Comparison of ENCODE assay signal across 17 cellular contexts in the genomic region with DNA sequence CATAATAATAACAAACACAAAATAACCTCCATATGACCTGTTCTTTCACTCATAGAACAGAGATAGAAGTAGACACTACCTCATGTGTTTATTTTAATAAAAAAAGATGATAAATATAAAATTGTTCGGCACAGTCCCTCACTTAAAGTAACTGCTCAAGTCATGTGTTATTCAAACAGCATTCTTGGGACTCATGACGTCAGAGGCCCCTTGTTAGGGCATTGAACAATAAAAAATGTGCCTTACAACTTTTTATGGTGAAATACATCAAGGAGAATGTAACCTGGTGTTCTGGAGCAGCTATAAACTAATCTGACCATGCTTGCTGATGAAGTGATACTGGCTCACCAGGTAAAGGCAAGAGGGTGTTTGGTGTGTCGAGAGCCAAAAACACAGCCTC. TPM values are rescaled to one million over a fixed set of nuclear protein-coding genes. Genes with fewer than 3 reads are reported as not detected.
A peak's percentile ranks its signal among the peaks of the same experiment; 100 is the strongest.
DNase-seq lines count a peak whose midpoint lies in the region; ATAC-seq and TF ChIP-seq lines count a peak whose summit lies in the region.
"Had no signal": no experiment of that assay in that cellular context is flagged by ENCODE, and none has a peak within 500 bp of the region (broad histone marks: within the 10 kb centered on the region; RNA-seq: fewer than 3 reads in every experiment).

No MANE protein-coding gene starts in this region.

- peaks cover 12% of the 10 kb centered on the region for H3K4me1 ChIP-seq in HEK293 (ENCODE audit: control insufficient read depth, insufficient read depth, low read length)
- H3K4me1 ChIP-seq in testis = peaks cover 22% of the 10 kb centered on the region
- H3K4me1 ChIP-seq in upper lobe of left lung = peaks cover 0 to 11% (median 8%) of the 10 kb centered on the region in 4 donors
- peaks cover 0 to 16% (median 8%) of the 10 kb centered on the region in 3 donors for H3K4me1 ChIP-seq in esophagus squamous epithelium
- H3K4me1 ChIP-seq: uterus had no signal

- H3K27ac Mint-ChIP-seq in activated naive CD4-positive, alpha-beta T cell treated with anti-CD3 and anti-CD28 coated beads, Interleukin-2, amount 50 U/mL, for 24 hours = peak overlapping the region; percentile 46
- H3K27ac Mint-ChIP-seq: nephron had no signal

- TF ChIP-seq POLR2A in testis (IDR thresholded peaks at IDR 0.05) (no peak), upper lobe of left lung (IDR thresholded peaks at IDR 0.05) (no peak), esophagus squamous epithelium (IDR thresholded peaks at IDR 0.05) (no peak)

- H3K4me3 ChIP-seq in HEK293 (ENCODE audit: low read depth, low read length) (no peak overlapping the region), testis (no peak overlapping the region), upper lobe of left lung (no peak overlapping the region), esophagus squamous epithelium (no peak overlapping the region)
- H3K4me3 ChIP-seq: SK-N-MC, uterus had no signal

- ATAC-seq in upper lobe of left lung (ENCODE audit: low FRiP score in 2 of 2) (no peak), GM21381 (IDR thresholded peaks at IDR 0.05; ENCODE audit: unreplicated experiment) (no peak)

- H3K27me3 Mint-ChIP-seq in activated naive CD4-positive, alpha-beta T cell treated with anti-CD3 and anti-CD28 coated beads, Interleukin-2, amount 50 U/mL, for 24 hours = no peaks in the 10 kb centered on the region
- H3K27me3 Mint-ChIP-seq: stimulated activated naive CD8-positive, alpha-beta T cell treated with anti-CD3 and anti-CD28 coated beads, Interleukin-15, amount 100 ng/mL, for 72 hours had no signal

- CTCF ChIA-PET in HEK293 (lab: Yijun Ruan, JAX) = no interaction called here

- no peak overlapping the region for H3K4me3 Mint-ChIP-seq in activated naive CD4-positive, alpha-beta T cell treated with anti-CD3 and anti-CD28 coated beads, Interleukin-2, amount 50 U/mL, for 24 hours
- H3K4me3 Mint-ChIP-seq: nephron had no signal

- peaks cover 78% of the 10 kb centered on the region for H3K4me1 Mint-ChIP-seq in activated naive CD4-positive, alpha-beta T cell treated with anti-CD3 and anti-CD28 coated beads, Interleukin-2, amount 50 U/mL, for 24 hours

- intact Hi-C loops in testis (cut with DNase I; ENCODE audit: low total_unique reads) (no loop called here), esophagus squamous epithelium (cut with DNase I) (no loop called here)

- 68 to 73% methylated on average over 3 of the region's 3 CpGs for WGBS in testis, 2 donors
- WGBS in upper lobe of left lung, 2 donors = 70 to 71% methylated on average over 3 of the region's 3 CpGs
- WGBS in esophagus squamous epithelium, 2 donors = 74 to 85% methylated on average over 3 of the region's 3 CpGs

- POLR2A ChIA-PET in HEK293 (lab: Yijun Ruan, JAX) = no interaction called here

- TF ChIP-seq CTCF in HEK293 (tag by site-specific recombination; IDR thresholded peaks at IDR 0.05) = no peak
- no peak for TF ChIP-seq CTCF in testis (IDR thresholded peaks at IDR 0.05)
- TF ChIP-seq CTCF in upper lobe of left lung (IDR thresholded peaks at IDR 0.05) = no peak
- no peak for TF ChIP-seq CTCF in esophagus squamous epithelium (IDR thresholded peaks at IDR 0.05)

- no peak overlapping the region for H3K27ac ChIP-seq in HEK293 (ENCODE audit: extremely low read depth, low read depth, low read length)
- H3K27ac ChIP-seq in testis = peak overlapping the region; percentile 64 to 65
- H3K27ac ChIP-seq in upper lobe of left lung = peak overlapping the region in 1 of 4 donors; percentile 38
- no peak overlapping the region for H3K27ac ChIP-seq in esophagus squamous epithelium
- H3K27ac ChIP-seq: SK-N-MC, uterus had no signal

- H3K27me3 ChIP-seq in testis (no peaks in the 10 kb centered on the region), upper lobe of left lung (no peaks in the 10 kb centered on the region), esophagus squamous epithelium (no peaks in the 10 kb centered on the region)
- H3K27me3 ChIP-seq: uterus had no signal

- H3K9me3 Mint-ChIP-seq in activated naive CD4-positive, alpha-beta T cell treated with anti-CD3 and anti-CD28 coated beads, Interleukin-2, amount 50 U/mL, for 24 hours = no peaks in the 10 kb centered on the region
- H3K9me3 Mint-ChIP-seq: nephron; T-helper 2 cell treated with Interferon-gamma antibody and Interleukin-4, amounts not matched to agents 5 μg/mL and 100 μg/mL, for 36 hours had no signal

- no peaks in the 10 kb centered on the region for H3K36me3 Mint-ChIP-seq in activated naive CD4-positive, alpha-beta T cell treated with anti-CD3 and anti-CD28 coated beads, Interleukin-2, amount 50 U/mL, for 24 hours

- H3K9me3 ChIP-seq in HEK293 (ENCODE audit: control insufficient read depth, insufficient read depth, low read depth, low read length) (no peaks in the 10 kb centered on the region), testis (no peaks in the 10 kb centered on the region), upper lobe of left lung (no peaks in the 10 kb centered on the region), esophagus squamous epithelium (no peaks in the 10 kb centered on the region)
- H3K9me3 ChIP-seq: uterus had no signal

- TF ChIP-seq EP300 in upper lobe of left lung (IDR thresholded peaks at IDR 0.05) = no peak

- no peak for DNase-seq in activated naive CD4-positive, alpha-beta T cell treated with Interleukin-2 at 50 U/mL for 16 hours
- DNase-seq in central memory CD4-positive, alpha-beta T cell = peak; percentile 29
- DNase-seq in testis (no peak), upper lobe of left lung (no peak), esophagus squamous epithelium (lab: John Stamatoyannopoulos, UW) (no peak)
- DNase-seq: C1 segment of cervical spinal cord, GDM1, NCI-H1417 treated with DMSO at 0.1 percent for 48 hours, NCI-H524 treated with DMSO at 0.1 percent for 48 hours, uterus had no signal

- H3K36me3 ChIP-seq in HEK293 (ENCODE audit: control insufficient read depth in 2 of 2, insufficient read depth in 1 of 2, low read length in 2 of 2) (no peaks in the 10 kb centered on the region), testis (ENCODE audit: low read depth, missing control alignments) (no peaks in the 10 kb centered on the region), upper lobe of left lung (no peaks in the 10 kb centered on the region), esophagus squamous epithelium (no peaks in the 10 kb centered on the region)
- H3K36me3 ChIP-seq: uterus had no signal

TF ChIP-seq in HEK293, 187 proteins besides CTCF, POLR2A, EP300 and RAD21:
- TF ChIP-seq MZF1 (tag by site-specific recombination; IDR thresholded peaks at IDR 0.05; ENCODE audit: borderline replicate concordance) (no peak), ZNF354C (tag by site-specific recombination; IDR thresholded peaks at IDR 0.05; ENCODE audit: borderline replicate concordance, low read depth) (no peak), ZNF629 (tag by site-specific recombination; IDR thresholded peaks at IDR 0.05) (peak; percentile 41; the same call in 1 of the 2 replicates), ZNF600 (tag by site-specific recombination; IDR thresholded peaks at IDR 0.05) (peak; percentile 20; the same call in 1 of the 2 replicates)
- TF ChIP-seq, protein P1, sequence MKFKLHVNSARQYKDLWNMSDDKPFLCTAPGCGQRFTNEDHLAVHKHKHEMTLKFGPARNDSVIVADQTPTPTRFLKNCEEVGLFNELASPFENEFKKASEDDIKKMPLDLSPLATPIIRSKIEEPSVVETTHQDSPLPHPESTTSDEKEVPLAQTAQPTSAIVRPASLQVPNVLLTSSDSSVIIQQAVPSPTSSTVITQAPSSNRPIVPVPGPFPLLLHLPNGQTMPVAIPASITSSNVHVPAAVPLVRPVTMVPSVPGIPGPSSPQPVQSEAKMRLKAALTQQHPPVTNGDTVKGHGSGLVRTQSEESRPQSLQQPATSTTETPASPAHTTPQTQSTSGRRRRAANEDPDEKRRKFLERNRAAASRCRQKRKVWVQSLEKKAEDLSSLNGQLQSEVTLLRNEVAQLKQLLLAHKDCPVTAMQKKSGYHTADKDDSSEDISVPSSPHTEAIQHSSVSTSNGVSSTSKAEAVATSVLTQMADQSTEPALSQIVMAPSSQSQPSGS (tag by site-specific recombination; IDR thresholded peaks at IDR 0.05; ENCODE audit: low read depth) = peak; percentile 79

RNA-seq across cellular contexts. Expression of a gene that starts 12.2 kb away (rescaled TPM):
- total RNA-seq in testis = 100 to 1,000 TPM; 292 to 319 TPM
- polyA plus RNA-seq in testis (ENCODE audit: insufficient read depth, low read depth, low replicate concordance) = 88.7 TPM
- total RNA-seq in upper lobe of left lung = 100 to 1,000 TPM in 3 of 6 donors, 10 to 100 TPM in 3; 66.9 to 212 (median 108) TPM
- total RNA-seq in esophagus squamous epithelium = 10 to 100 TPM; 34.1 to 82.6 (median 38.9) TPM

Comparison
In these comparisons a context has a peak if more than half of its experiments do, and no peak if none do; other contexts are left out.
1. H3K27ac ChIP-seq: peak in testis (2 of 2); none in HEK293 (single experiment) and esophagus squamous epithelium (0 of 4).